Comparison of ENCODE assay signal across 9 cellular contexts in the genomic region with DNA sequence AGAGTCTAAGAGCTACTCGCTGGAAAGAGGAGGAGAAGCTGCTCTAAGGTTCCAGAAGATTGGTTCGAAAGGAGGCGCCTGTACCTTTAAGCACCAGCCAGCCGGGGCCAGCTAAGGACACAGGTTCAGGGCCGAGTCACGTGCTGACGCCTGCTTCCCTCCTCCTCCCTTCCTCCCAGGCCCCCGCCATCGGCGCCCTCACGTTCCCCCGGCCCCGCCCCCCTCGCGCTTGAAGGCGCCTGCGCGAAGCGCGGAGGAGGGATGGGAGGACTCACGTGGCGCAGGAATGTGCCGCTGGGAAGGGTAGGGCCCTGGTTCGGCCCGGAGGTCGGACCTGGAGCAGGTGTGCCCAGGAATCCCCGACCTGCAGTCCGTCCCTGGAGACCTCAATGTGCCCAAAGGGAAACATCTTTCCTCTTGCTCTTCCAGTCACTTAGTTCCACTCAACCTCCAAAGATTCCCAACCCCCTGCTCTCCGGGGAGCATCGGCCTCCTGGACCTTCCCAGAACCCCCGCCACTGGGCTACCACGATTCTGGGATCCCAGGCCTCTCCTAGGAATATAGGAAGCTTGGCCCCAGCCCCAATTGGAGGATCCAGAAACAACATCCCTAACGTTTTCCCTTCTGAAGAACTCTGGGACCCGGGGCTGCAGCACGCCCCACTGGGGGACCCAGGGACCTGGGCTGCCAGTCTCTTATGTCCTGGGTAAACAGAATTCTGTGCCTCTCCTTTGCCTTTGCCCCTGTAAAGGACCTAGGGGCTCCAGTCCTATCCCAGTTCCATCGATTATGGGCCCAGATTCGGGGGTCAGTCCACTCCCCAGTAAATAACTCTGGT. TPM values are rescaled to one million over a fixed set of nuclear protein-coding genes. Genes with fewer than 3 reads are reported as not detected.
DNase-seq lines count a peak whose midpoint lies in the region; ATAC-seq and TF ChIP-seq lines count a peak whose summit lies in the region.
"Had no signal": no experiment of that assay in that cellular context is flagged by ENCODE, and none has a peak within 500 bp of the region (broad histone marks: within the 10 kb centered on the region; RNA-seq: fewer than 3 reads in every experiment).

No MANE protein-coding gene starts in this region.

- H2AK5ac ChIP-seq in H9 (ENCODE audit: insufficient read length, low read length): no peak overlapping the region

- no peak overlapping the region for H3K9ac ChIP-seq in H9 (ENCODE audit: extremely low read depth, insufficient read length, low read length)
- peak overlapping the region; percentile 93 for H3K9ac ChIP-seq in SU-DHL-6 (ENCODE audit: low read length)

- H4K5ac ChIP-seq in H9 (ENCODE audit: insufficient read length, low read depth, low read length): no peak overlapping the region

- no peak overlapping the region for H2BK12ac ChIP-seq in H9 (ENCODE audit: insufficient read length, low read depth, low read length)

- no peaks in the 10 kb centered on the region for H3K79me1 ChIP-seq in H9 (ENCODE audit: insufficient read depth, low read depth, low read length, poor library complexity, severe bottlenecking)

- H3K4me1 Mint-ChIP-seq in H9: peaks cover 37 to 57% of the 10 kb centered on the region in 2 experiments
- H3K4me1 Mint-ChIP-seq in activated naive CD8-positive, alpha-beta T cell treated with anti-CD3 and anti-CD28 coated beads, Interleukin-2, amount 10 ng/mL, durations not matched to agents 7 days and 5 days: peaks cover 36% of the 10 kb centered on the region

- H4K20me1 ChIP-seq in H9 (ENCODE audit: control insufficient read depth, insufficient read depth, insufficient read length) (no peaks in the 10 kb centered on the region), SU-DHL-6 (ENCODE audit: low read depth, low read length) (no peaks in the 10 kb centered on the region)

- TF ChIP-seq POLR2A in ovary (IDR thresholded peaks at IDR 0.05): peak; percentile 77

- peak; percentile 15 for ATAC-seq in activated naive CD8-positive, alpha-beta T cell treated with anti-CD3 and anti-CD28 coated beads, Interleukin-2, amount 10 ng/mL, durations not matched to agents 7 days and 5 days (ENCODE audit: low read depth)
- peak; percentile 13 for ATAC-seq in thoracic aorta (ENCODE audit: insufficient number of reproducible peaks, low FRiP score, low read depth)

- DNase-seq in COR-L47 (lab: John Stamatoyannopoulos, UW): peak; percentile 93
- DNase-seq in H9: peak; percentile 98
- DNase-seq in NCI-H1417 (lab: John Stamatoyannopoulos, UW): peak; percentile 95 to 98 (median 97)
- peak; percentile 90 for DNase-seq in activated naive CD8-positive, alpha-beta T cell treated with anti-CD3 and anti-CD28 coated beads, Interleukin-2, amount 10 ng/mL, durations not matched to agents 7 days and 5 days
- DNase-seq in head of caudate nucleus: peak; percentile 90 to 98 (median 95)
- peak; percentile 98 to 99 (median 98) for DNase-seq in ovary
- DNase-seq in thoracic aorta (ENCODE audit: low spot score): peak; percentile 90

- no peak overlapping the region for H3T11ph ChIP-seq in H9 (ENCODE audit: low read length)

- POLR2A ChIA-PET in activated naive CD8-positive, alpha-beta T cell treated with anti-CD3 and anti-CD28 coated beads, Interleukin-2, amount 10 ng/mL, durations not matched to agents 7 days and 5 days (lab: Charles Lee): interaction anchor here (1.5 to 3.3 kb wide), 5 partner anchors 11 to 78 kb away, joined by 3 to 37 read pairs (median 10); a partner anchor contains a TSS

- no peak overlapping the region for H3K14ac ChIP-seq in H9 (ENCODE audit: insufficient read depth, low read length)

- peak; percentile 27 for TF ChIP-seq EP300 in ovary (IDR thresholded peaks at IDR 0.05)

- H4K91ac ChIP-seq in H9 (ENCODE audit: insufficient read length, low read depth, low read length): no peak overlapping the region

- no peak overlapping the region for H3K56ac ChIP-seq in H9 (ENCODE audit: insufficient read length, low read depth, low read length)

- H3K9me3 ChIP-seq in H9 (ENCODE audit: control insufficient read depth, low read depth, low read length): no peaks in the 10 kb centered on the region
- no peaks in the 10 kb centered on the region for H3K9me3 ChIP-seq in SU-DHL-6 (ENCODE audit: insufficient read depth, low read length)
- H3K9me3 ChIP-seq in ovary: no peaks in the 10 kb centered on the region
- H3K9me3 ChIP-seq in thoracic aorta: no peaks in the 10 kb centered on the region

- peaks cover 4% of the 10 kb centered on the region for H3K27me3 Mint-ChIP-seq in H9 (ENCODE audit: low read depth)
- no peaks in the 10 kb centered on the region for H3K27me3 Mint-ChIP-seq in activated naive CD8-positive, alpha-beta T cell treated with anti-CD3 and anti-CD28 coated beads, Interleukin-2, amount 10 ng/mL, durations not matched to agents 7 days and 5 days

- H3K4me1 ChIP-seq in H9 (ENCODE audit: insufficient read depth, low read length): peaks cover 9% of the 10 kb centered on the region; the same call in 1 of the 2 replicates
- H3K4me1 ChIP-seq in ovary (ENCODE audit: insufficient read depth): peaks cover 22% of the 10 kb centered on the region
- peaks cover 44 to 74% of the 10 kb centered on the region in 2 donors for H3K4me1 ChIP-seq in thoracic aorta (ENCODE audit: control insufficient read depth in 1 of 2, low read depth in 2 of 2)

- peak overlapping the region; percentile 57 for H3K4me2 ChIP-seq in H9 (ENCODE audit: insufficient read depth, insufficient read length, low read length)
- H3K4me2 ChIP-seq in SU-DHL-6 (ENCODE audit: low read depth, low read length, poor library complexity, severe bottlenecking): peak overlapping the region; percentile 89

- no peak overlapping the region for H4K8ac ChIP-seq in H9 (replicated peaks; ENCODE audit: insufficient read length, low read depth, low read length)

- no CpG with 5 or more reads among the region's 37 CpGs for WGBS in H9 (ENCODE audit: extremely low coverage, insufficient read length, low lambda C conversion rate)
- WGBS in ovary, 3 donors: 3 to 8% (median 5%) methylated on average over 22 to 37 of the region's 37 CpGs

- H3K36me3 Mint-ChIP-seq in H9 (ENCODE audit: insufficient read depth in 1 of 3, low read depth in 3 of 3): peaks cover 8 to 28% (median 19%) of the 10 kb centered on the region in 3 experiments; a peak in 6 of 7 replicates
- peaks cover 9% of the 10 kb centered on the region for H3K36me3 Mint-ChIP-seq in activated naive CD8-positive, alpha-beta T cell treated with anti-CD3 and anti-CD28 coated beads, Interleukin-2, amount 10 ng/mL, durations not matched to agents 7 days and 5 days

- no peaks in the 10 kb centered on the region for H3K9me2 ChIP-seq in SU-DHL-6 (replicated peaks; ENCODE audit: insufficient read depth, low read length)

- H2BK15ac ChIP-seq in H9 (ENCODE audit: low read depth, low read length): no peak overlapping the region

- no peak overlapping the region for H3K18ac ChIP-seq in H9 (ENCODE audit: insufficient read length, low read depth, low read length)

- intact Hi-C loops in head of caudate nucleus (cut with DNase I): no loop called here
- intact Hi-C loops in ovary (cut with DNase I): no loop called here

- H2BK20ac ChIP-seq in H9 (ENCODE audit: low read depth, low read length, poor library complexity, severe bottlenecking): no peak overlapping the region

- no peak overlapping the region for H2BK120ac ChIP-seq in H9 (ENCODE audit: low read depth, low read length, poor library complexity, severe bottlenecking)

- peak overlapping the region; percentile 57 to 79 for H3K4me3 Mint-ChIP-seq in H9
- peak overlapping the region; percentile 83 for H3K4me3 Mint-ChIP-seq in activated naive CD8-positive, alpha-beta T cell treated with anti-CD3 and anti-CD28 coated beads, Interleukin-2, amount 10 ng/mL, durations not matched to agents 7 days and 5 days

- peak overlapping the region; percentile 68 for H3K4me3 ChIP-seq in SU-DHL-6 (ENCODE audit: insufficient read depth, low read length, poor library complexity, severe bottlenecking)
- peak overlapping the region; percentile 38 for H3K4me3 ChIP-seq in ovary
- peak overlapping the region; percentile 90 for H3K4me3 ChIP-seq in thoracic aorta

- H3K79me2 ChIP-seq in H9 (ENCODE audit: insufficient read depth, low read length): no peaks in the 10 kb centered on the region
- H3K79me2 ChIP-seq in SU-DHL-6 (ENCODE audit: insufficient read depth, low read length): no peaks in the 10 kb centered on the region

- H3K36me3 ChIP-seq in SU-DHL-6 (ENCODE audit: low read length) (no peaks in the 10 kb centered on the region), ovary (no peaks in the 10 kb centered on the region), thoracic aorta (no peaks in the 10 kb centered on the region)

- no peak overlapping the region for H3K27ac ChIP-seq in H9 (ENCODE audit: insufficient read length, low read depth, low read length)
- H3K27ac ChIP-seq in SU-DHL-6 (ENCODE audit: low read depth, low read length): peak overlapping the region; percentile 71
- peak overlapping the region; percentile 89 to 93 for H3K27ac ChIP-seq in ovary
- peak overlapping the region; percentile 97 to 98 for H3K27ac ChIP-seq in thoracic aorta

- peaks cover 32% of the 10 kb centered on the region for H3K23me2 ChIP-seq in H9 (ENCODE audit: insufficient read length, low read depth, low read length, poor library complexity, severe bottlenecking)

- no peak overlapping the region for H3K4ac ChIP-seq in H9 (ENCODE audit: low read depth, low read length)

- no peak for TF ChIP-seq CTCF in H9 (conservative IDR thresholded peaks at IDR 0.05)
- no peak for TF ChIP-seq CTCF in SU-DHL-6 (IDR thresholded peaks at IDR 0.05; ENCODE audit: insufficient read depth, low read length, poor library complexity, severe bottlenecking)
- TF ChIP-seq CTCF in ovary (IDR thresholded peaks at IDR 0.05): no peak
- no peak for TF ChIP-seq CTCF in thoracic aorta (IDR thresholded peaks at IDR 0.05)

- H3K9me3 Mint-ChIP-seq in H9: no peaks in the 10 kb centered on the region
- peaks cover 4% of the 10 kb centered on the region for H3K9me3 Mint-ChIP-seq in activated naive CD8-positive, alpha-beta T cell treated with anti-CD3 and anti-CD28 coated beads, Interleukin-2, amount 10 ng/mL, durations not matched to agents 7 days and 5 days

- H3F3A ChIP-seq in SU-DHL-6 (ENCODE audit: insufficient read depth): peaks cover 21% of the 10 kb centered on the region

- no peak overlapping the region for H2BK5ac ChIP-seq in H9 (ENCODE audit: insufficient read length, low read length)

- H3K27me3 ChIP-seq in H9 (ENCODE audit: insufficient read depth, low read length): no peaks in the 10 kb centered on the region; the same call in 1 of the 2 replicates
- H3K27me3 ChIP-seq in SU-DHL-6 (ENCODE audit: low read length): no peaks in the 10 kb centered on the region
- H3K27me3 ChIP-seq in ovary: no peaks in the 10 kb centered on the region
- H3K27me3 ChIP-seq in thoracic aorta (replicated peaks; ENCODE audit: insufficient read depth): no peaks in the 10 kb centered on the region

- H2AFZ ChIP-seq in H9 (ENCODE audit: low read length) (no peak overlapping the region), SU-DHL-6 (ENCODE audit: low read depth, low read length, severe bottlenecking) (peak overlapping the region; percentile 44)

- H3K23ac ChIP-seq in H9 (ENCODE audit: insufficient read length, low read depth, low read length): no peak overlapping the region

- peak overlapping the region; percentile 55 to 94 (median 85); a peak in 6 of 7 replicates for H3K27ac Mint-ChIP-seq in H9
- H3K27ac Mint-ChIP-seq in activated naive CD8-positive, alpha-beta T cell treated with anti-CD3 and anti-CD28 coated beads, Interleukin-2, amount 10 ng/mL, durations not matched to agents 7 days and 5 days: peak overlapping the region; percentile 85

RNA-seq across cellular contexts. Expression of a gene that starts 2.5 kb away (rescaled TPM):
- total RNA-seq in H9 (2021): 11.4 and 12.6 TPM in 2 replicates
- 10 to 100 TPM; 34.0 to 34.8 TPM for total RNA-seq in activated naive CD8-positive, alpha-beta T cell treated with anti-CD3 and anti-CD28 coated beads, Interleukin-2, amount 10 ng/mL, durations not matched to agents 7 days and 5 days
- total RNA-seq in ovary: 10 to 100 TPM; 19.7 to 69.8 (median 34.6) TPM
- polyA plus RNA-seq in ovary: 10 to 100 TPM; 19.8 to 29.0 TPM
- total RNA-seq in thoracic aorta: 10 to 100 TPM in 1 of 2 donors, 1 to 10 TPM in 1; 3.9 to 15.0 TPM

RNA-seq across cellular contexts. Expression of a gene that starts 11.3 kb away (rescaled TPM):
- total RNA-seq in H9 (2021): 102 and 107 TPM in 2 replicates
- 10 to 100 TPM in 1 of 2 experiments, 1 to 10 TPM in 1; 9.7 to 10.4 TPM for total RNA-seq in activated naive CD8-positive, alpha-beta T cell treated with anti-CD3 and anti-CD28 coated beads, Interleukin-2, amount 10 ng/mL, durations not matched to agents 7 days and 5 days
- 10 to 100 TPM; 14.9 to 52.5 (median 40.8) TPM for total RNA-seq in ovary
- 10 to 100 TPM; 43.1 to 53.1 TPM for polyA plus RNA-seq in ovary
- total RNA-seq in thoracic aorta: 1 to 10 TPM; 3.0 to 4.6 TPM

RNA-seq across cellular contexts. Expression of a gene that starts 15.3 kb away (rescaled TPM):
- total RNA-seq in H9 (2021): 55.0 and 57.2 TPM in 2 replicates
- total RNA-seq in activated naive CD8-positive, alpha-beta T cell treated with anti-CD3 and anti-CD28 coated beads, Interleukin-2, amount 10 ng/mL, durations not matched to agents 7 days and 5 days: 10 to 100 TPM; 31.4 to 31.8 TPM
- 10 to 100 TPM; 12.3 to 37.2 (median 27.0) TPM for total RNA-seq in ovary
- polyA plus RNA-seq in ovary: 10 to 100 TPM in 1 of 2 donors, 1 to 10 TPM in 1; 2.9 to 24.5 TPM
- 10 to 100 TPM; 16.2 to 49.0 TPM for total RNA-seq in thoracic aorta

RNA-seq across cellular contexts. Expression of a gene that starts 15.7 kb away (rescaled TPM):
- total RNA-seq in H9 (2021) (1,855 and 1,874 TPM in 2 replicates), ovary (1,000 to 10,000 TPM; 2,699 to 8,435 (median 3,584) TPM), thoracic aorta (1,000 to 10,000 TPM; 1,120 to 1,389 TPM)
- total RNA-seq in activated naive CD8-positive, alpha-beta T cell treated with anti-CD3 and anti-CD28 coated beads, Interleukin-2, amount 10 ng/mL, durations not matched to agents 7 days and 5 days: 1,000 to 10,000 TPM; 1,565 to 1,587 TPM
- polyA plus RNA-seq in ovary: 1,000 to 10,000 TPM; 1,780 to 6,110 TPM

RNA-seq across cellular contexts. Expression of a gene that starts 19.8 kb away (rescaled TPM):
- total RNA-seq in H9 (2021) (9.2 and 9.5 TPM in 2 replicates), ovary (1 to 10 TPM in 5 of 7 donors, not detected in 2; 1.1 to 6.9 (median 1.5) TPM), thoracic aorta (1 to 10 TPM in 1 of 2 donors, not detected in 1; 2.0 TPM)
- total RNA-seq in activated naive CD8-positive, alpha-beta T cell treated with anti-CD3 and anti-CD28 coated beads, Interleukin-2, amount 10 ng/mL, durations not matched to agents 7 days and 5 days: 1 to 10 TPM; 2.7 to 3.6 TPM
- polyA plus RNA-seq in ovary: under 1 TPM in 1 of 2 donors, not detected in 1; 0.16 TPM
- total RNA-seq: subcutaneous adipose tissue had no signal

Comparison
In these comparisons a context has a peak if more than half of its experiments do, and no peak if none do; other contexts are left out.
1. H3K4me3 ChIP-seq: peak in every context shown above with its lines; median percentile 90 in thoracic aorta; 68 in SU-DHL-6; 38 in ovary.